In genomic region chr7:150962285-150962742, GRCh38 we compare ENCODE assay signal across 13 cellular contexts. TPM values are rescaled to one million over a fixed set of nuclear protein-coding genes. Genes with fewer than 3 reads are reported as not detected.
DNase-seq lines count a peak whose midpoint lies in the region; ATAC-seq, FAIRE-seq and TF ChIP-seq lines count a peak whose summit lies in the region.
"Had no signal": no experiment of that assay in that cellular context is flagged by ENCODE, and none has a peak within 500 bp of the region (broad histone marks: within the 10 kb centered on the region; RNA-seq: fewer than 3 reads in every experiment).

No MANE protein-coding gene starts in this region.

- H3K27ac ChIP-seq in astrocyte (ENCODE audit: low read depth, low read length) (no peak overlapping the region), mesenchymal stem cell (ENCODE audit: low read length, poor library complexity, severe bottlenecking) (no peak overlapping the region), sigmoid colon (peak overlapping the region; percentile 79 to 97 (median 90))

- H2AFZ ChIP-seq in astrocyte (ENCODE audit: low read depth, low read length) (no peak overlapping the region), mesenchymal stem cell (ENCODE audit: low read depth, low read length) (no peak overlapping the region)

- H3K4me1 Mint-ChIP-seq in astrocyte (ENCODE audit: low read depth, unreplicated experiment): peaks cover 14% of the 10 kb centered on the region

- no peak overlapping the region for H2BK120ac ChIP-seq in mesenchymal stem cell (ENCODE audit: low read depth, low read length)

- H3K27me3 Mint-ChIP-seq in astrocyte (ENCODE audit: low read depth, unreplicated experiment): peaks cover 7% of the 10 kb centered on the region

- TF ChIP-seq EP300 in sigmoid colon (IDR thresholded peaks at IDR 0.05): no peak

- TF ChIP-seq POLR2A in sigmoid colon (IDR thresholded peaks at IDR 0.05): no peak

- H3K4me3 Mint-ChIP-seq in astrocyte (ENCODE audit: unreplicated experiment): peak overlapping the region; percentile 45
- H3K4me3 Mint-ChIP-seq: activated T-helper 17 cell treated with anti-CD3 and anti-CD28 coated beads, Interleukin-2, amount 50 U/mL, for 72 hours; stimulated activated naive CD8-positive, alpha-beta T cell treated with anti-CD3 and anti-CD28 coated beads, Interleukin-15, Interleukin-2, amounts not matched to agents 100 ng/mL and 50 ng/mL, for 24 hours had no signal

- no peak overlapping the region for H3K23ac ChIP-seq in mesenchymal stem cell (ENCODE audit: low read length in 2 of 2)

- no peak for TF ChIP-seq CTCF in astrocyte (IDR thresholded peaks at IDR 0.05; ENCODE audit: insufficient read depth, low read depth, low read length)
- TF ChIP-seq CTCF in sigmoid colon (IDR thresholded peaks at IDR 0.05): no peak

- FAIRE-seq in astrocyte (lab: Jason Lieb, UNC): no peak
- FAIRE-seq: GM19239 had no signal

- H3K4ac ChIP-seq in mesenchymal stem cell (ENCODE audit: low read depth in 1 of 2, low read length in 2 of 2): peak overlapping the region in 1 of 2 experiments; percentile 1

- DNase-seq in EH (ENCODE audit: low read depth): peak; percentile 15
- DNase-seq in astrocyte (ENCODE audit: low read depth): no peak
- no peak for DNase-seq in mesenchymal stem cell
- DNase-seq in sigmoid colon: no peak
- no peak for DNase-seq in SW 1271 (lab: John Stamatoyannopoulos, UW)
- no peak for DNase-seq in posterior vena cava (ENCODE audit: low spot score)
- DNase-seq in activated CD4-positive, alpha-beta T cell treated with anti-CD3 and anti-CD28 coated beads for 4 hours: no peak
- DNase-seq: MV-4-11, NCI-H446 treated with DMSO at 0.1 percent for 48 hours had no signal

- H3K27me3 ChIP-seq in astrocyte (ENCODE audit: insufficient read depth, low read length): peaks cover 22% of the 10 kb centered on the region
- H3K27me3 ChIP-seq in mesenchymal stem cell (ENCODE audit: control insufficient read depth in 1 of 2, insufficient read depth in 1 of 2, low read length in 2 of 2): peaks cover 33 to 84% of the 10 kb centered on the region in 2 experiments
- no peaks in the 10 kb centered on the region for H3K27me3 ChIP-seq in sigmoid colon

- H3K36me3 ChIP-seq in astrocyte (ENCODE audit: insufficient read depth, low read length) (no peaks in the 10 kb centered on the region), mesenchymal stem cell (ENCODE audit: control insufficient read depth in 1 of 2, insufficient read depth in 2 of 2, low read depth in 1 of 2, low read length in 2 of 2) (no peaks in the 10 kb centered on the region), sigmoid colon (peaks cover 0 to 6% (median 0%) of the 10 kb centered on the region in 4 donors)

- H3K4me2 ChIP-seq in astrocyte (ENCODE audit: low read length) (no peak overlapping the region), mesenchymal stem cell (ENCODE audit: low read length, poor library complexity, severe bottlenecking) (no peak overlapping the region)

- H2BK5ac ChIP-seq in mesenchymal stem cell (ENCODE audit: low read depth, low read length, poor library complexity, severe bottlenecking): no peak overlapping the region

- no peak overlapping the region for H2BK12ac ChIP-seq in mesenchymal stem cell (ENCODE audit: low read length in 2 of 2)

- H4K91ac ChIP-seq in mesenchymal stem cell (ENCODE audit: low read length): no peak overlapping the region

- H3K18ac ChIP-seq in mesenchymal stem cell (ENCODE audit: low read depth in 1 of 2, low read length in 2 of 2): peak overlapping the region in 1 of 2 experiments; percentile 40

- ATAC-seq in HG02981 (IDR thresholded peaks at IDR 0.05; ENCODE audit: unreplicated experiment): no peak

- H3K4me1 ChIP-seq in astrocyte (ENCODE audit: insufficient read depth, low read length) (no peaks in the 10 kb centered on the region), mesenchymal stem cell (ENCODE audit: control insufficient read depth, insufficient read depth, low read depth, low read length) (peaks cover 16% of the 10 kb centered on the region), sigmoid colon (peaks cover 0 to 77% (median 75%) of the 10 kb centered on the region in 4 donors)

- H3K9ac ChIP-seq in astrocyte (ENCODE audit: low read length) (no peak overlapping the region), mesenchymal stem cell (ENCODE audit: low read length) (no peak overlapping the region)

- peak overlapping the region; percentile 92 for H3K27ac Mint-ChIP-seq in astrocyte (ENCODE audit: unreplicated experiment)
- H3K27ac Mint-ChIP-seq: activated T-helper 17 cell treated with anti-CD3 and anti-CD28 coated beads, Interleukin-2, amount 50 U/mL, for 72 hours; stimulated activated naive CD8-positive, alpha-beta T cell treated with anti-CD3 and anti-CD28 coated beads, Interleukin-15, Interleukin-2, amounts not matched to agents 100 ng/mL and 50 ng/mL, for 24 hours had no signal

- H4K20me1 ChIP-seq in astrocyte (ENCODE audit: insufficient read depth, low read length): no peaks in the 10 kb centered on the region

- H3K79me2 ChIP-seq in astrocyte (ENCODE audit: insufficient read depth, low read length): no peaks in the 10 kb centered on the region

- H3K14ac ChIP-seq in mesenchymal stem cell (ENCODE audit: low read length in 2 of 2): no peak overlapping the region

- WGBS in mesenchymal stem cell: 36% methylated on average over 2 of the region's 6 CpGs
- 54% methylated on average over 6 of the region's 6 CpGs for WGBS in sigmoid colon, 2 donors

- H3K4me3 ChIP-seq in astrocyte (ENCODE audit: insufficient read depth, low read depth, low read length) (no peak overlapping the region), mesenchymal stem cell (ENCODE audit: insufficient read depth in 1 of 2, low read depth in 1 of 2, low read length in 2 of 2) (no peak overlapping the region), sigmoid colon (no peak overlapping the region)

- intact Hi-C loops in sigmoid colon (cut with DNase I): loop anchor here (10.0 kb wide), 1 partner anchor 588 kb away; the partner anchor contains the start of gene ZNF775
- intact Hi-C loops in posterior vena cava (cut with DNase I): no loop called here

- H3K36me3 Mint-ChIP-seq in astrocyte (ENCODE audit: low read depth, unreplicated experiment): peaks cover under 1% of the 10 kb centered on the region

- peak overlapping the region; percentile 37 for H2BK15ac ChIP-seq in mesenchymal stem cell (ENCODE audit: low read depth, poor library complexity, severe bottlenecking)

- H3K79me1 ChIP-seq in mesenchymal stem cell (replicated peaks; ENCODE audit: low read length, poor library complexity, severe bottlenecking): no peaks in the 10 kb centered on the region

- no peaks in the 10 kb centered on the region for H3K9me3 ChIP-seq in astrocyte (ENCODE audit: insufficient read depth, low read depth, low read length)
- H3K9me3 ChIP-seq in mesenchymal stem cell (ENCODE audit: control insufficient read depth, low read length): no peaks in the 10 kb centered on the region
- no peaks in the 10 kb centered on the region for H3K9me3 ChIP-seq in sigmoid colon

- H4K8ac ChIP-seq in mesenchymal stem cell (ENCODE audit: low read length): peak overlapping the region; percentile 27

- H3K9me3 Mint-ChIP-seq in astrocyte (ENCODE audit: unreplicated experiment): no peaks in the 10 kb centered on the region
- H3K9me3 Mint-ChIP-seq: activated T-helper 17 cell treated with anti-CD3 and anti-CD28 coated beads, Interleukin-2, amount 50 U/mL, for 72 hours; stimulated activated naive CD8-positive, alpha-beta T cell treated with anti-CD3 and anti-CD28 coated beads, Interleukin-15, Interleukin-2, amounts not matched to agents 100 ng/mL and 50 ng/mL, for 24 hours had no signal

- H2AK5ac ChIP-seq in mesenchymal stem cell (ENCODE audit: low read length, severe bottlenecking): no peak overlapping the region

RNA-seq across cellular contexts. Expression of gene KCNH2, which starts 15.8 kb away (rescaled TPM):
- 4.5 and 4.6 TPM in 2 replicates for total RNA-seq in astrocyte
- 0.87 TPM for polyA plus RNA-seq in mesenchymal stem cell (2013, experiment 1 of 2)
- polyA plus RNA-seq in mesenchymal stem cell (2013, experiment 2 of 2): 0.92 TPM
- total RNA-seq in sigmoid colon: 100 to 1,000 TPM in 1 of 4 donors, 10 to 100 TPM in 3; 40.6 to 107 (median 85.2) TPM
- polyA plus RNA-seq in sigmoid colon: 1 to 10 TPM in 2 of 3 donors, under 1 TPM in 1; 0.46 to 7.3 (median 1.2) TPM
- total RNA-seq in posterior vena cava: 10 to 100 TPM; 27.3 to 37.3 TPM

RNA-seq across cellular contexts. Expression of gene NOS3, which starts 28.5 kb away (rescaled TPM):
- total RNA-seq in astrocyte (1.8 and 2.0 TPM in 2 replicates), sigmoid colon (1 to 10 TPM; 1.3 to 7.2 (median 2.9) TPM), posterior vena cava (10 to 100 TPM; 27.9 to 71.8 TPM)
- polyA plus RNA-seq in mesenchymal stem cell (2013, experiment 1 of 2): 4.7 TPM
- 3.5 TPM for polyA plus RNA-seq in mesenchymal stem cell (2013, experiment 2 of 2)
- 1 to 10 TPM in 2 of 3 donors, under 1 TPM in 1; 0.23 to 6.1 (median 1.2) TPM for polyA plus RNA-seq in sigmoid colon

Comparison
In these comparisons a context has a peak if more than half of its experiments do, and no peak if none do; other contexts are left out.
1. H3K27ac ChIP-seq: peak in sigmoid colon (4 of 4); none in astrocyte (single experiment) and mesenchymal stem cell (single experiment).